Comparison of ENCODE assay signal across 11 cellular contexts in the genomic region with DNA sequence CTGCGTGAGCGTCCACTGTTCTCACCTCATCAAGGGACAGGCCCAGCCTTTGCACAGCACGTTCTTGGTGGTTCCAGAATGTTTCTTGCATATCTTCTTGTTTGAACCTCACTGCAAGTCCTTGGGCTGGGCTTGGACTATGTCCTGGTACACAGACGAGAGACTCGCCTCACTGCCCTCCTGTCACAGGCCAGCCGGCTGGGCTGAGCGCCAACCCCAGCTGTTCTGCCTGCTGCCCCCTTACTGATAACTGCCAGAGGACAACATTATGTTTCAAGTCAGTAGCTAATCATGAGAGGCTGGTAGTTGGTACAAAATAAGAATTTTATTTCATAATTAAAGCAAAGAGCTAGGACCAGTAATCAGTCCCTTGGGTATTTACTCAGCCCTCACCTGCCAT. TPM values are rescaled to one million over a fixed set of nuclear protein-coding genes. Genes with fewer than 3 reads are reported as not detected.
DNase-seq lines count a peak whose midpoint lies in the region; ATAC-seq and TF ChIP-seq lines count a peak whose summit lies in the region.
"Had no signal": no experiment of that assay in that cellular context is flagged by ENCODE, and none has a peak within 500 bp of the region (broad histone marks: within the 10 kb centered on the region; RNA-seq: fewer than 3 reads in every experiment).

No MANE protein-coding gene starts in this region.

- POLR2A ChIA-PET in PC-3 (lab: Charles Lee; ENCODE audit: unreplicated experiment), result no interaction called here

- peak; percentile 83 to 93 for ATAC-seq in left cardiac atrium
- ATAC-seq in GM21786 (IDR thresholded peaks at IDR 0.05; ENCODE audit: unreplicated experiment), result no peak
- no peak for ATAC-seq in PC-3
- ATAC-seq: activated T-helper 17 cell treated with anti-CD3 and anti-CD28 coated beads, Interleukin-2, amount 50 U/mL, for 72 hours; WTC11 had no signal

- H3K4me2 ChIP-seq in osteoblast (ENCODE audit: insufficient read depth, low read length), result no peak overlapping the region
- no peak overlapping the region for H3K4me2 ChIP-seq in PC-3 (ENCODE audit: low read length)

- no peaks in the 10 kb centered on the region for H3K9me2 ChIP-seq in PC-3 (replicated peaks; ENCODE audit: low read length)

- H3K4me3 ChIP-seq in osteoblast (ENCODE audit: insufficient read depth, low read length), result no peak overlapping the region
- no peak overlapping the region for H3K4me3 ChIP-seq in PC-3 (ENCODE audit: low read length)
- H3K4me3 ChIP-seq in breast epithelium, result no peak overlapping the region

- H2AFZ ChIP-seq in osteoblast (ENCODE audit: low read length) (no peak overlapping the region), PC-3 (ENCODE audit: low read length) (no peak overlapping the region)

- intact Hi-C loops in left cardiac atrium (cut with DNase I) (no loop called here), PC-3 (cut with micrococcal nuclease) (no loop called here), breast epithelium (cut with DNase I; ENCODE audit: low total_unique reads) (no loop called here)

- H4K20me1 ChIP-seq in osteoblast (ENCODE audit: insufficient read depth, low read length) (peaks cover 17% of the 10 kb centered on the region), PC-3 (ENCODE audit: low read length) (no peaks in the 10 kb centered on the region)

- TF ChIP-seq CTCF in osteoblast (IDR thresholded peaks at IDR 0.05; ENCODE audit: extremely low read depth, low read depth, low read length) (no peak), PC-3 (conservative IDR thresholded peaks at IDR 0.05; ENCODE audit: low read depth, low read length) (no peak), breast epithelium (IDR thresholded peaks at IDR 0.05) (no peak)

- no peak overlapping the region for H3K9ac ChIP-seq in PC-3 (ENCODE audit: low read length)

- no peaks in the 10 kb centered on the region for H3F3A ChIP-seq in PC-3 (ENCODE audit: low read length, unreplicated experiment)

- H3K79me2 ChIP-seq in osteoblast (ENCODE audit: insufficient read depth, low read length) (peaks cover 35% of the 10 kb centered on the region), PC-3 (ENCODE audit: low read length) (no peaks in the 10 kb centered on the region)

- CTCF ChIA-PET in PC-3 (lab: Charles Lee), result no interaction called here

- H3K36me3 ChIP-seq in osteoblast (ENCODE audit: insufficient read depth, low read length), result peaks cover 80% of the 10 kb centered on the region
- H3K36me3 ChIP-seq in PC-3 (ENCODE audit: low read depth, low read length), result no peaks in the 10 kb centered on the region
- H3K36me3 ChIP-seq in breast epithelium, result peaks cover 23% of the 10 kb centered on the region

- H3K27me3 ChIP-seq in osteoblast (ENCODE audit: insufficient read depth, low read length) (no peaks in the 10 kb centered on the region), PC-3 (ENCODE audit: low read length) (no peaks in the 10 kb centered on the region), breast epithelium (no peaks in the 10 kb centered on the region)

- H3K9me3 ChIP-seq in osteoblast (ENCODE audit: low read depth, low read length), result no peaks in the 10 kb centered on the region
- H3K9me3 ChIP-seq in PC-3 (ENCODE audit: low read length), result no peaks in the 10 kb centered on the region
- no peaks in the 10 kb centered on the region for H3K9me3 ChIP-seq in breast epithelium

- H3K27ac ChIP-seq in osteoblast (ENCODE audit: low read depth, low read length) (no peak overlapping the region), PC-3 (ENCODE audit: low read length) (no peak overlapping the region), breast epithelium (no peak overlapping the region)

- no TSS peak for BruUV-seq in PC-3 (replicated peaks; lab: Mats Ljungman, UMichigan)

- TF ChIP-seq POLR2A in breast epithelium (IDR thresholded peaks at IDR 0.05), result no peak

- in situ Hi-C loops in Caki2 (cut with HindIII; ENCODE audit: low pct_unique_long_range_greater_than_20kb, low sequenced_read_pairs), result no loop called here

- no peaks in the 10 kb centered on the region for H3K4me1 ChIP-seq in osteoblast (ENCODE audit: insufficient read depth, low read length)
- H3K4me1 ChIP-seq in PC-3 (ENCODE audit: insufficient read depth, low read length), result no peaks in the 10 kb centered on the region
- H3K4me1 ChIP-seq in breast epithelium, result no peaks in the 10 kb centered on the region

- DNase-seq in Caki2 (ENCODE audit: low read depth) (peak; percentile 33), anterior cingulate cortex (lab: John Stamatoyannopoulos, UW) (peak in 53 of 58 donors; percentile 34 to 93 (median 74)), left cardiac atrium (peak; percentile 81), osteoblast (ENCODE audit: insufficient read length, low spot score, missing footprints) (peak; percentile 78), PC-3 (no peak), breast epithelium (ENCODE audit: low spot score in 2 of 2) (no peak)
- no peak for DNase-seq in activated CD8-positive, alpha-beta memory T cell treated with anti-CD3 and anti-CD28 coated beads, Interleukin-2, amount 50 U/mL, for 48 hours

RNA-seq across cellular contexts. Expression of a gene that starts 52.8 kb away (rescaled TPM):
- not detected in 2 replicates for total RNA-seq in Caki2 (2014; rRNA removed; shearing (Covaris generic); ENCODE audit: low replicate concordance)
- total RNA-seq in left cardiac atrium (under 1 TPM in 1 of 2 donors, not detected in 1; 0.12 TPM), osteoblast (under 0.01 and 0.88 TPM in 2 replicates), PC-3 (2014; rRNA removed) (not detected in 2 replicates), breast epithelium (1 to 10 TPM in 2 of 3 donors, under 1 TPM in 1; under 0.01 to 1.4 (median 1.0) TPM)
- total RNA-seq: H1, WTC11 had no signal

Comparison
In these comparisons a context has a peak if more than half of its experiments do, and no peak if none do; other contexts are left out.
1. DNase-seq: peak in Caki2 (single experiment), anterior cingulate cortex (53 of 58), left cardiac atrium (single experiment) and osteoblast (single experiment); none in PC-3 (single experiment), breast epithelium (0 of 2) and activated CD8-positive, alpha-beta memory T cell treated with anti-CD3 and anti-CD28 coated beads, Interleukin-2, amount 50 U/mL, for 48 hours (single experiment).
2. ATAC-seq: peak in left cardiac atrium (2 of 2); none in GM21786 (single experiment) and PC-3 (single experiment).